In the genomic region with DNA sequence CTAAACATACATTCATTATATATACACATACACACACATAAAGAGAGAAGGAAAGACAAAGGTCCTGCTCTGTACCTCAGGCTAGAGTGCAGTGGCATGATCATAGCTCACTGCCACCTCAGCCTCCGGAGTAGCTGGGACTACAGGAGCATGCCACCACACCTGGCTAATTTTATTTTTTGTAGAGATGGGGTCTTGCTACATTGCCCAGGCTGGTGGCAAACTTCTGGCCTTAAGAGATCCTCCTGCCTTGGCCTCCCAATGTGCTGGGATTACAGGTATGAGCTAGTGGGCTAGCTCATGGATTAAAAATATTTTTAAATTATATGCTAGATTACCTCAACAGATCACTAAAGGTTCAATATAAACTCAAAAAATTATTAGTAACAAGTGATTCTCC, we compare ENCODE assay signal across 1 cellular context.
TF ChIP-seq lines count a peak whose summit lies in the region.

No MANE protein-coding gene starts in this region.

TF ChIP-seq in HEK293, 187 proteins besides CTCF, POLR2A, EP300 and RAD21 (continued from another document):
- TF ChIP-seq, protein P1, sequence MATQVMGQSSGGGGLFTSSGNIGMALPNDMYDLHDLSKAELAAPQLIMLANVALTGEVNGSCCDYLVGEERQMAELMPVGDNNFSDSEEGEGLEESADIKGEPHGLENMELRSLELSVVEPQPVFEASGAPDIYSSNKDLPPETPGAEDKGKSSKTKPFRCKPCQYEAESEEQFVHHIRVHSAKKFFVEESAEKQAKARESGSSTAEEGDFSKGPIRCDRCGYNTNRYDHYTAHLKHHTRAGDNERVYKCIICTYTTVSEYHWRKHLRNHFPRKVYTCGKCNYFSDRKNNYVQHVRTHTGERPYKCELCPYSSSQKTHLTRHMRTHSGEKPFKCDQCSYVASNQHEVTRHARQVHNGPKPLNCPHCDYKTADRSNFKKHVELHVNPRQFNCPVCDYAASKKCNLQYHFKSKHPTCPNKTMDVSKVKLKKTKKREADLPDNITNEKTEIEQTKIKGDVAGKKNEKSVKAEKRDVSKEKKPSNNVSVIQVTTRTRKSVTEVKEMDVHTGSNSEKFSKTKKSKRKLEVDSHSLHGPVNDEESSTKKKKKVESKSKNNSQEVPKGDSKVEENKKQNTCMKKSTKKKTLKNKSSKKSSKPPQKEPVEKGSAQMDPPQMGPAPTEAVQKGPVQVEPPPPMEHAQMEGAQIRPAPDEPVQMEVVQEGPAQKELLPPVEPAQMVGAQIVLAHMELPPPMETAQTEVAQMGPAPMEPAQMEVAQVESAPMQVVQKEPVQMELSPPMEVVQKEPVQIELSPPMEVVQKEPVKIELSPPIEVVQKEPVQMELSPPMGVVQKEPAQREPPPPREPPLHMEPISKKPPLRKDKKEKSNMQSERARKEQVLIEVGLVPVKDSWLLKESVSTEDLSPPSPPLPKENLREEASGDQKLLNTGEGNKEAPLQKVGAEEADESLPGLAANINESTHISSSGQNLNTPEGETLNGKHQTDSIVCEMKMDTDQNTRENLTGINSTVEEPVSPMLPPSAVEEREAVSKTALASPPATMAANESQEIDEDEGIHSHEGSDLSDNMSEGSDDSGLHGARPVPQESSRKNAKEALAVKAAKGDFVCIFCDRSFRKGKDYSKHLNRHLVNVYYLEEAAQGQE (tag by site-specific recombination; IDR thresholded peaks at IDR 0.05) = no peak
